ENCODE assay signal across 9 cellular contexts in genomic region chr12:89225401-89225800, GRCh38.
A peak's percentile ranks its signal among the peaks of the same experiment; 100 is the strongest.
DNase-seq lines count a peak whose midpoint lies in the region; ATAC-seq and TF ChIP-seq lines count a peak whose summit lies in the region.
"Had no signal": no experiment of that assay in that cellular context is flagged by ENCODE, and none has a peak within 500 bp of the region (broad histone marks: within the 10 kb centered on the region; RNA-seq: fewer than 3 reads in every experiment).

No MANE protein-coding gene starts in this region.

- H3K4me3 Mint-ChIP-seq in activated CD8-positive, alpha-beta memory T cell treated with anti-CD3 and anti-CD28 coated beads, Interleukin-2, amount 10 ng/mL, durations not matched to agents 7 days and 5 days = peak overlapping the region; percentile 44

- DNase-seq in Jurkat, Clone E6-1 (ENCODE audit: low read depth, low spot score) = peak; percentile 85
- DNase-seq in activated CD8-positive, alpha-beta memory T cell treated with anti-CD3 and anti-CD28 coated beads, Interleukin-2, amount 10 ng/mL, durations not matched to agents 7 days and 5 days = peak; percentile 89
- DNase-seq in foreskin fibroblast (peak; percentile 57 to 75), RPMI8226 (no peak), GF-D8 (lab: John Stamatoyannopoulos, UW) (no peak), amygdala (lab: John Stamatoyannopoulos, UW) (no peak)
- DNase-seq in stimulated activated CD4-positive, alpha-beta T cell treated with anti-CD3 and anti-CD28 coated beads, Interleukin-1b, Interleukin-23, amount 100 ng/mL, for 1 hour (ENCODE audit: low read depth in 2 of 2) = peak; percentile 24 to 43

- CTCF ChIA-PET in activated CD8-positive, alpha-beta memory T cell treated with anti-CD3 and anti-CD28 coated beads, Interleukin-2, amount 10 ng/mL, durations not matched to agents 7 days and 5 days (lab: Charles Lee) = interaction anchor here (0.9 to 2.5 kb wide), 9 partner anchors 10 to 129 kb away, joined by 3 to 24 read pairs (median 5); partner anchors contain the start of gene DUSP6

- peak overlapping the region; percentile 89 for H3K27ac Mint-ChIP-seq in activated CD8-positive, alpha-beta memory T cell treated with anti-CD3 and anti-CD28 coated beads, Interleukin-2, amount 10 ng/mL, durations not matched to agents 7 days and 5 days

- no peak overlapping the region for H3K4me3 ChIP-seq in Jurkat, Clone E6-1 (ENCODE audit: low read length)
- H3K4me3 ChIP-seq in foreskin fibroblast (ENCODE audit: low read depth in 1 of 2, low read length in 2 of 2) = no peak overlapping the region

- TF ChIP-seq CTCF in foreskin fibroblast (IDR thresholded peaks at IDR 0.05; ENCODE audit: low read depth, low read length) = no peak

- peaks cover 4% of the 10 kb centered on the region for H3K9me3 Mint-ChIP-seq in activated CD8-positive, alpha-beta memory T cell treated with anti-CD3 and anti-CD28 coated beads, Interleukin-2, amount 10 ng/mL, durations not matched to agents 7 days and 5 days (ENCODE audit: low read depth)

- ATAC-seq in GM19025 (IDR thresholded peaks at IDR 0.05; ENCODE audit: low read depth, unreplicated experiment) = peak; percentile 26
- peak; percentile 98 for ATAC-seq in activated CD8-positive, alpha-beta memory T cell treated with anti-CD3 and anti-CD28 coated beads, Interleukin-2, amount 10 ng/mL, durations not matched to agents 7 days and 5 days
- ATAC-seq: Panc1 had no signal

- H3K27me3 Mint-ChIP-seq in activated CD8-positive, alpha-beta memory T cell treated with anti-CD3 and anti-CD28 coated beads, Interleukin-2, amount 10 ng/mL, durations not matched to agents 7 days and 5 days = no peaks in the 10 kb centered on the region

- H3K36me3 Mint-ChIP-seq in activated CD8-positive, alpha-beta memory T cell treated with anti-CD3 and anti-CD28 coated beads, Interleukin-2, amount 10 ng/mL, durations not matched to agents 7 days and 5 days = peaks cover 34% of the 10 kb centered on the region

- peaks cover 61% of the 10 kb centered on the region for H3K4me1 Mint-ChIP-seq in activated CD8-positive, alpha-beta memory T cell treated with anti-CD3 and anti-CD28 coated beads, Interleukin-2, amount 10 ng/mL, durations not matched to agents 7 days and 5 days

Comparison
In these comparisons a context has a peak if more than half of its experiments do, and no peak if none do; other contexts are left out.
1. DNase-seq: peak in Jurkat, Clone E6-1 (single experiment), activated CD8-positive, alpha-beta memory T cell treated with anti-CD3 and anti-CD28 coated beads, Interleukin-2, amount 10 ng/mL, durations not matched to agents 7 days and 5 days (single experiment), foreskin fibroblast (2 of 2) and stimulated activated CD4-positive, alpha-beta T cell treated with anti-CD3 and anti-CD28 coated beads, Interleukin-1b, Interleukin-23, amount 100 ng/mL, for 1 hour (2 of 2); none in RPMI8226 (single experiment), GF-D8 (single experiment) and amygdala (0 of 56).